In genomic region chr1:218823291-218823900, GRCh38 we compare ENCODE assay signal across 14 cellular contexts.
DNase-seq lines count a peak whose midpoint lies in the region; ATAC-seq, FAIRE-seq and TF ChIP-seq lines count a peak whose summit lies in the region.
"Had no signal": no experiment of that assay in that cellular context is flagged by ENCODE, and none has a peak within 500 bp of the region (broad histone marks: within the 10 kb centered on the region; RNA-seq: fewer than 3 reads in every experiment).

No MANE protein-coding gene starts in this region.

- H2BK120ac ChIP-seq in IMR-90 (ENCODE audit: low read depth, low read length) = peak overlapping the region; percentile 97

- TF ChIP-seq RAD21 in A549 (conservative IDR thresholded peaks at IDR 0.05 in 1 of 2, IDR thresholded peaks at IDR 0.05 in 1 of 2) (peak in 1 of 2 experiments; percentile 60; a peak in 3 of 5 replicates), IMR-90 (IDR thresholded peaks at IDR 0.05; ENCODE audit: low read length) (no peak)

- H2AFZ ChIP-seq in IMR-90 (replicated peaks; ENCODE audit: low read length, poor library complexity) = no peak overlapping the region
- H2AFZ ChIP-seq: GM23338, neural progenitor cell had no signal

- H3K27ac ChIP-seq in A549 (peak overlapping the region; percentile 74 to 83), IMR-90 (ENCODE audit: insufficient read depth, low read length) (peak overlapping the region; percentile 94)
- H3K27ac ChIP-seq: neural progenitor cell, SK-N-MC had no signal

- H3K36me3 ChIP-seq in IMR-90 (ENCODE audit: control insufficient read depth, insufficient read depth, low read length) (no peaks in the 10 kb centered on the region), mucosa of descending colon (ENCODE audit: low read depth) (no peaks in the 10 kb centered on the region)
- H3K36me3 ChIP-seq: neural progenitor cell had no signal

- H3K9me3 ChIP-seq in A549 (no peaks in the 10 kb centered on the region), IMR-90 (ENCODE audit: control insufficient read depth, insufficient read depth, low read length) (no peaks in the 10 kb centered on the region), mucosa of descending colon (no peaks in the 10 kb centered on the region)

- no peak overlapping the region for H2AK9ac ChIP-seq in IMR-90 (replicated peaks; ENCODE audit: low read depth, low read length, poor library complexity)

- in situ Hi-C loops in IMR-90 (cut with MboI; ENCODE audit: low sequenced_read_pairs) = no loop called here

- H3K9me1 ChIP-seq in IMR-90 (ENCODE audit: insufficient read depth, low read length) = 0 out of 2 replicates have a peak, but pooled peaks cover 4% of the 10 kb centered on the region

- H2BK5ac ChIP-seq in IMR-90 (ENCODE audit: low read depth, low read length, poor library complexity, severe bottlenecking) = peak overlapping the region; percentile 97

- TF ChIP-seq CTCF in A549 (IDR thresholded peaks at IDR 0.05) (no peak), IMR-90 (conservative IDR thresholded peaks at IDR 0.05; ENCODE audit: low read depth, low read length) (no peak), mucosa of descending colon (IDR thresholded peaks at IDR 0.05) (no peak), lower leg skin (IDR thresholded peaks at IDR 0.05) (no peak)

- CTCF ChIA-PET in A549 (lab: Yijun Ruan, JAX) = interaction anchor here (0.8 kb wide), 1 partner anchor 11 kb away, joined by 3 read pairs; no protein-coding TSS in a partner anchor
- CTCF ChIA-PET in IMR-90 (lab: Yijun Ruan, JAX) = interaction anchor here (0.5 kb wide), 1 partner anchor 305 kb away, joined by 3 read pairs; no protein-coding TSS in a partner anchor

- no peak overlapping the region for H3K9ac ChIP-seq in IMR-90 (ENCODE audit: low read depth, low read length)
- H3K9ac ChIP-seq: neural progenitor cell had no signal

- peak; percentile 86 to 91 for ATAC-seq in A549
- peak; percentile 84 for ATAC-seq in GM19467 (IDR thresholded peaks at IDR 0.05; ENCODE audit: unreplicated experiment)
- peak; percentile 94 for ATAC-seq in IMR-90 (ENCODE audit: low read depth)
- ATAC-seq in mucosa of descending colon = no peak
- ATAC-seq: GM23338 had no signal

- H3K14ac ChIP-seq in IMR-90 (replicated peaks; ENCODE audit: low read depth, low read length) = peak overlapping the region; percentile 96

- intact Hi-C loops in IMR-90 (cut with micrococcal nuclease) = loop anchor here (5.0 kb wide), 1 partner anchor 476 kb away; the partner anchor contains the start of gene TGFB2
- intact Hi-C loops in mucosa of descending colon (cut with DNase I, micrococcal nuclease) = no loop called here
- intact Hi-C loops in lower leg skin (cut with DNase I; ENCODE audit: low total_unique reads) = no loop called here

- H3K27me3 ChIP-seq in IMR-90 (ENCODE audit: control insufficient read depth, insufficient read depth, low read length) = no peaks in the 10 kb centered on the region
- H3K27me3 ChIP-seq: neural progenitor cell had no signal

- H3K56ac ChIP-seq in IMR-90 (ENCODE audit: extremely low read depth, insufficient read depth, low read length) = peak overlapping the region; percentile 25

- peak overlapping the region; percentile 60 for H2AK5ac ChIP-seq in IMR-90 (ENCODE audit: low read depth, low read length)

- H4K5ac ChIP-seq in IMR-90 (ENCODE audit: low read depth, low read length) = peak overlapping the region; percentile 98

- peak; percentile 28 for FAIRE-seq in A549 (lab: Jason Lieb, UNC)
- FAIRE-seq: A204.1 had no signal

- peak overlapping the region; percentile 75; the same call in 1 of the 2 replicates for H3K23ac ChIP-seq in IMR-90 (ENCODE audit: low read depth, low read length)

- dilution Hi-C loops in IMR-90 (cut with HindIII; ENCODE audit: low sequenced_read_pairs, unreplicated experiment) = no loop called here

- H3K4me2 ChIP-seq in A549 (peak overlapping the region; percentile 34), IMR-90 (ENCODE audit: low read depth, low read length) (peak overlapping the region; percentile 55; the same call in 1 of the 2 replicates)
- H3K4me2 ChIP-seq: GM23338, neural progenitor cell had no signal

- H3K18ac ChIP-seq in IMR-90 (ENCODE audit: low read depth, low read length) = peak overlapping the region; percentile 99

- H2BK20ac ChIP-seq in IMR-90 (ENCODE audit: low read depth, low read length) = peak overlapping the region; percentile 99

- no TSS peak for BruUV-seq in IMR-90 (replicated peaks; lab: Mats Ljungman, UMichigan)

- H3K4me1 ChIP-seq in A549 = peaks cover 26% of the 10 kb centered on the region
- H3K4me1 ChIP-seq in IMR-90 (ENCODE audit: control insufficient read depth, insufficient read depth, low read length) = peaks cover 5% of the 10 kb centered on the region
- no peaks in the 10 kb centered on the region for H3K4me1 ChIP-seq in mucosa of descending colon (ENCODE audit: low read depth)
- H3K4me1 ChIP-seq: neural progenitor cell had no signal

- no peak overlapping the region for H3K4me3 ChIP-seq in A549
- H3K4me3 ChIP-seq in IMR-90 (ENCODE audit: insufficient read depth, low read depth, low read length) = no peak overlapping the region
- no peak overlapping the region for H3K4me3 ChIP-seq in mucosa of descending colon
- H3K4me3 ChIP-seq in lower leg skin (ENCODE audit: low read depth, poor library complexity, severe bottlenecking) = no peak overlapping the region
- H3K4me3 ChIP-seq: GM23338, neural progenitor cell, SK-N-MC had no signal

- TF ChIP-seq EP300 in A549 (IDR thresholded peaks at IDR 0.05) = peak; percentile 56 to 79; a peak in 4 of 5 replicates

- no peaks in the 10 kb centered on the region for H3K79me1 ChIP-seq in IMR-90 (ENCODE audit: low read depth in 1 of 2, low read length in 2 of 2)

- POLR2A ChIA-PET in A549 (lab: Yijun Ruan, JAX) = interaction anchor here (1.0 to 1.3 kb wide), 3 partner anchors 42 to 487 kb away, joined by 4 to 5 read pairs (median 5); partner anchors contain the start of gene TGFB2
- POLR2A ChIA-PET in IMR-90 (lab: Charles Lee; ENCODE audit: unreplicated experiment) = no interaction called here

- TF ChIP-seq POLR2A in A549 (IDR thresholded peaks at IDR 0.05; ENCODE audit: low read length) (no peak), IMR-90 (IDR thresholded peaks at IDR 0.05; ENCODE audit: low read depth, low read length) (no peak), lower leg skin (IDR thresholded peaks at IDR 0.05) (no peak)

- H2BK15ac ChIP-seq in IMR-90 (ENCODE audit: low read depth, low read length) = peak overlapping the region; percentile 53

- no peaks in the 10 kb centered on the region for H4K20me1 ChIP-seq in IMR-90 (ENCODE audit: insufficient read depth, low read length)

- DNase-seq in A549 (ENCODE audit: low read depth in 1 of 2, low spot score in 1 of 2) (peak in 1 of 2 experiments; percentile 65), IMR-90 (peak; percentile 94), fibroblast of peridontal ligament (ENCODE audit: extremely low read depth) (peak; percentile 95), mucosa of descending colon (no peak), lower leg skin (ENCODE audit: low spot score in 2 of 2) (no peak), occipital lobe (lab: John Stamatoyannopoulos, UW) (no peak)
- no peak for DNase-seq in stimulated activated naive CD4-positive, alpha-beta T cell (lab: John Stamatoyannopoulos, UW)
- DNase-seq: activated CD4-positive, alpha-beta T cell treated with anti-CD3 and anti-CD28 coated beads, Interleukin-2, amount 50 U/mL, for 48 hours; NCI-H446 had no signal

- peak overlapping the region; percentile 76 to 89; a peak in 3 of 4 replicates for H4K8ac ChIP-seq in IMR-90 (ENCODE audit: low read depth in 2 of 2, low read length in 2 of 2)

- WGBS in A549 (ENCODE audit: missing lambda C conversion rate) = 31% methylated on average over 4 of the region's 4 CpGs
- no CpG with 5 or more reads among the region's 4 CpGs for WGBS in IMR-90 (ENCODE audit: extremely low coverage in 2 of 2, insufficient read length in 1 of 2), 2 experiments
- 39 to 52% methylated on average over 4 of the region's 4 CpGs for WGBS in lower leg skin, 2 donors

- H3K4ac ChIP-seq in IMR-90 (ENCODE audit: low read depth, low read length) = peak overlapping the region; percentile 88

- H4K91ac ChIP-seq in IMR-90 (ENCODE audit: insufficient read depth, low read depth, low read length) = peak overlapping the region; percentile 88

TF ChIP-seq in A549, 52 proteins besides CTCF, POLR2A, EP300 and RAD21 (continues in another document):
- no peak for TF ChIP-seq RARB (CRISPR knock-in tag; IDR thresholded peaks at IDR 0.05)
- TF ChIP-seq, protein P1, sequence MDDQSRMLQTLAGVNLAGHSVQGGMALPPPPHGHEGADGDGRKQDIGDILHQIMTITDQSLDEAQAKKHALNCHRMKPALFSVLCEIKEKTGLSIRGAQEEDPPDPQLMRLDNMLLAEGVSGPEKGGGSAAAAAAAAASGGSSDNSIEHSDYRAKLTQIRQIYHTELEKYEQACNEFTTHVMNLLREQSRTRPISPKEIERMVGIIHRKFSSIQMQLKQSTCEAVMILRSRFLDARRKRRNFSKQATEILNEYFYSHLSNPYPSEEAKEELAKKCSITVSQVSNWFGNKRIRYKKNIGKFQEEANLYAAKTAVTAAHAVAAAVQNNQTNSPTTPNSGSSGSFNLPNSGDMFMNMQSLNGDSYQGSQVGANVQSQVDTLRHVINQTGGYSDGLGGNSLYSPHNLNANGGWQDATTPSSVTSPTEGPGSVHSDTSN (IDR thresholded peaks at IDR 0.05) = no peak

TF ChIP-seq in IMR-90, 13 proteins besides CTCF, POLR2A, EP300 and RAD21:
- no peak for TF ChIP-seq ELK1 (IDR thresholded peaks at IDR 0.05; ENCODE audit: borderline replicate concordance, low read depth, low read length)
- peak; percentile 98 for TF ChIP-seq CEBPB (IDR thresholded peaks at IDR 0.05; ENCODE audit: low read depth, low read length)
- TF ChIP-seq FOS (IDR thresholded peaks at IDR 0.05; ENCODE audit: low read depth, low read length) = peak; percentile 43; the same call in 1 of the 2 replicates

Comparison
In these comparisons a context has a peak if more than half of its experiments do, and no peak if none do; other contexts are left out.
1. DNase-seq: peak in IMR-90 (single experiment) and fibroblast of peridontal ligament (single experiment); none in mucosa of descending colon (0 of 3), stimulated activated naive CD4-positive, alpha-beta T cell (0 of 6), lower leg skin (0 of 2) and occipital lobe (single experiment).